9 cellular contexts compared by ENCODE assay signal in the genomic region with DNA sequence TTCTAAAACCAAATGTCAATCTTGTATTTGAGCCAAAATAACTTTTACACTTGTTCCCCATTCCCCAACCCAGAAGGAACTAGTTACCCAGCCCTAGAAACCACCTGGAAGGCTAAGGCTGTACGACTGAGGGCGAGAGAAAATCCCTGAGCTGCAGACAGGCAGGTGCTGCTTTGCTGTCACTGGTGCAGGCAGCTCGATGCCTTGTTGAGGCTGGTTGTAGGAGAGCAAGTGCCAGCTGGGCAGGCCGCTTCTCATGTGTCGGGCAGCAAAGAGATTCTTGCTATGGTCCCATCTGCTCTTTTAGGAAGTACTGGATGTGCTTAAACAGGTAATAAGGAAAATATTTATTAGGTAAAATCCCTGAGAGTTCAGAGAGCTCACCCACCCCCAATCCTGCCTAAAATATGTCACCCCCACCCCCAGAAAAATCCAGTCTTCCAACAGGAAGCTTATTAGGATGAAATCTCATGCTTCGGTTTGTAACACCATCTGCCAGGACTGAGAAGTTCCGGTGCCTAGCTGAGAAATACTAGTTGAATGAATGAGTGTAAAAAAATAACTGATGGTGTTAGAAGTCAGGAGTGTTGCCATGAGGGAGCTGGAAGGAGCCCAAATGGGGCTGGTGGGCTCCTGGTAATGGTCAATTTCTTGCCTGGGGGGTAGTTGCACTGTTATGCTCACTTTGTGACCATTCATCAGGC.
A peak's percentile ranks its signal among the peaks of the same experiment; 100 is the strongest.
DNase-seq lines count a peak whose midpoint lies in the region; ATAC-seq and TF ChIP-seq lines count a peak whose summit lies in the region.
"Had no signal": no experiment of that assay in that cellular context is flagged by ENCODE, and none has a peak within 500 bp of the region (broad histone marks: within the 10 kb centered on the region; RNA-seq: fewer than 3 reads in every experiment).

No MANE protein-coding gene starts in this region.

- H3K79me2 ChIP-seq in GM23248 (ENCODE audit: insufficient read depth) = no peaks in the 10 kb centered on the region

- H4K20me1 ChIP-seq in GM23248 (ENCODE audit: insufficient read depth) = no peaks in the 10 kb centered on the region

- no peak for TF ChIP-seq EP300 in upper lobe of left lung (IDR thresholded peaks at IDR 0.05)

- no peak for TF ChIP-seq CTCF in activated B cell treated with CpG ODN at 0.5 μM for 24 hours (IDR thresholded peaks at IDR 0.05)
- no peak for TF ChIP-seq CTCF in nephron progenitor cell (IDR thresholded peaks at IDR 0.05)
- no peak for TF ChIP-seq CTCF in upper lobe of left lung (IDR thresholded peaks at IDR 0.05)

- CTCF ChIA-PET in activated B cell treated with CpG ODN at 0.5 μM for 24 hours (lab: Charles Lee) = no interaction called here

- H3K4me1 Mint-ChIP-seq in activated B cell treated with CpG ODN at 0.5 μM for 24 hours = peaks cover 25% of the 10 kb centered on the region
- H3K4me1 Mint-ChIP-seq in nephron progenitor cell = peaks cover 55% of the 10 kb centered on the region

- H3K4me1 ChIP-seq in GM23248 (ENCODE audit: insufficient read depth) = peaks cover 27% of the 10 kb centered on the region
- peaks cover 17 to 27% (median 20%) of the 10 kb centered on the region in 4 donors for H3K4me1 ChIP-seq in upper lobe of left lung

- intact Hi-C loops in activated B cell treated with CpG ODN at 0.5 μM for 24 hours (cut with micrococcal nuclease) = no loop called here

- in situ Hi-C loops in GM23248 (cut with MboI) = no loop called here

- peaks cover 39% of the 10 kb centered on the region for H3F3A ChIP-seq in GM23248 (ENCODE audit: insufficient read depth)

- H3K9me3 ChIP-seq in GM23248 (ENCODE audit: low read depth) = no peaks in the 10 kb centered on the region
- H3K9me3 ChIP-seq in upper lobe of left lung = no peaks in the 10 kb centered on the region

- H3K4me3 ChIP-seq in GM23248 (no peak overlapping the region), upper lobe of left lung (no peak overlapping the region)

- H3K27ac Mint-ChIP-seq in activated B cell treated with CpG ODN at 0.5 μM for 24 hours = no peak overlapping the region
- H3K27ac Mint-ChIP-seq in nephron progenitor cell = peak overlapping the region; percentile 58

- H3K4me3 Mint-ChIP-seq in activated B cell treated with CpG ODN at 0.5 μM for 24 hours (peak overlapping the region; percentile 2), nephron progenitor cell (no peak overlapping the region)

- peak; percentile 15 for DNase-seq in EH (ENCODE audit: low read depth)
- DNase-seq in GM23248 = no peak
- no peak for DNase-seq in activated B cell treated with CpG ODN at 0.5 μM for 24 hours
- DNase-seq in nephron progenitor cell = no peak
- no peak for DNase-seq in ecto neural progenitor cell (ENCODE audit: low spot score)
- DNase-seq in NCI-H2227 (lab: John Stamatoyannopoulos, UW; ENCODE audit: unreplicated experiment) = no peak
- no peak for DNase-seq in upper lobe of left lung
- DNase-seq: stimulated activated CD4-positive, alpha-beta T cell treated with anti-CD3 and anti-CD28 coated beads, Interleukin-4, amount 100 ng/mL, for 1 hour had no signal

- no peaks in the 10 kb centered on the region for H3K36me3 Mint-ChIP-seq in activated B cell treated with CpG ODN at 0.5 μM for 24 hours (ENCODE audit: low read depth)
- peaks cover 63% of the 10 kb centered on the region for H3K36me3 Mint-ChIP-seq in nephron progenitor cell (ENCODE audit: low read depth)

- POLR2A ChIA-PET in activated B cell treated with CpG ODN at 0.5 μM for 24 hours (lab: Charles Lee) = no interaction called here

- H2AFZ ChIP-seq in GM23248 = no peak overlapping the region

- no peak overlapping the region for H3K9ac ChIP-seq in GM23248

- H3K9me3 Mint-ChIP-seq in activated B cell treated with CpG ODN at 0.5 μM for 24 hours = no peaks in the 10 kb centered on the region
- no peaks in the 10 kb centered on the region for H3K9me3 Mint-ChIP-seq in nephron progenitor cell

- H3K27ac ChIP-seq in GM23248 (no peak overlapping the region; the same call in 1 of the 2 replicates), upper lobe of left lung (peak overlapping the region in 2 of 4 donors; percentile 2 to 60)

- H3K27me3 ChIP-seq in GM23248 (replicated peaks; ENCODE audit: insufficient read depth) = no peaks in the 10 kb centered on the region
- no peaks in the 10 kb centered on the region for H3K27me3 ChIP-seq in upper lobe of left lung

- H3K27me3 Mint-ChIP-seq in activated B cell treated with CpG ODN at 0.5 μM for 24 hours = peaks cover 3% of the 10 kb centered on the region
- no peaks in the 10 kb centered on the region for H3K27me3 Mint-ChIP-seq in nephron progenitor cell (ENCODE audit: low read depth, poor library complexity)

- no peak for TF ChIP-seq POLR2A in upper lobe of left lung (IDR thresholded peaks at IDR 0.05)

- H3K36me3 ChIP-seq in GM23248 (ENCODE audit: low read depth) (peaks cover 8% of the 10 kb centered on the region), upper lobe of left lung (peaks cover 0 to 4% (median 0%) of the 10 kb centered on the region in 4 donors)

- H3K4me2 ChIP-seq in GM23248 (ENCODE audit: unreplicated experiment) = peak overlapping the region; percentile 44

- no peaks in the 10 kb centered on the region for H3K9me2 ChIP-seq in GM23248 (ENCODE audit: insufficient read depth)

- ATAC-seq in activated B cell treated with CpG ODN at 0.5 μM for 24 hours (ENCODE audit: low read depth) = no peak
- ATAC-seq in GM21619 (IDR thresholded peaks at IDR 0.05; ENCODE audit: unreplicated experiment) = no peak
- ATAC-seq in upper lobe of left lung (ENCODE audit: low FRiP score in 2 of 2) = no peak

- 85 to 89% methylated on average over 7 of the region's 7 CpGs for WGBS in GM23248 (ENCODE audit: low coverage in 1 of 2, low lambda C conversion rate in 2 of 2, missing lambda C conversion rate in 2 of 2), 2 experiments
- 73 to 81% methylated on average over 7 of the region's 7 CpGs for WGBS in upper lobe of left lung, 2 donors
